ENCODE assay signal across 1 cellular context in the genomic region with DNA sequence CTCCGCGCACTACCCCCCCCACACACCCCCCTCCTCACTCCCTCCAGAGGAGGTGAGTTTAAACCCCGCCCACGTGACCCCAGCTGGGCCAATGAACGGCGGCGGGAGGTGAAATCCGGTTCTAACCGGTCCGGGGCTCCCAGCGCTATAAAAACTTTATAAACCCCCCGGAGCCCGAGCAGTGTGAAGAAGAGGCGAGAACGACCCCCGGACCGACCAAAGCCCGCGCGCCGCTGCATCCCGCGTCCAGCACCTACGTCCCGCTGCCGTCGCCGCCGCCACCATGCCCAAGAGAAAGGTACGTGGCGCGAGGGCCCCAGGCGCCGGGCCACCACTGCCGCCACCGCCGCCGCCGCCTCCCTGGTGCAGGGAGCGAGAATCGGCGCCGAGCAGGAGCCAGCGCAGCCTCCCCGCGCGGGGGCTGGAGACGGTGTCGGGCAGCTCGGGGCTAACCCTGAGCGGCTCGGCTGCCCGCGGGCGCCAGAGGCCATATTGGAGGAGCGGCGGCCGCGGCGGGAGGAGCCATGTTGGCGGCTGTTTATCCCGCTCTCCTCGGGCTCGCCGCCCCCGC.
A peak's percentile ranks its signal among the peaks of the same experiment; 100 is the strongest.
TF ChIP-seq lines count a peak whose summit lies in the region.

A gene (plus strand): TSS at position 111 of the 571 bp plus-strand sequence. CDS start 173 bp downstream, at position 284.

TF ChIP-seq in K562, 482 proteins besides CTCF, POLR2A, EP300 and RAD21 (continued from another document and continues in another):
- TF ChIP-seq, protein P1, sequence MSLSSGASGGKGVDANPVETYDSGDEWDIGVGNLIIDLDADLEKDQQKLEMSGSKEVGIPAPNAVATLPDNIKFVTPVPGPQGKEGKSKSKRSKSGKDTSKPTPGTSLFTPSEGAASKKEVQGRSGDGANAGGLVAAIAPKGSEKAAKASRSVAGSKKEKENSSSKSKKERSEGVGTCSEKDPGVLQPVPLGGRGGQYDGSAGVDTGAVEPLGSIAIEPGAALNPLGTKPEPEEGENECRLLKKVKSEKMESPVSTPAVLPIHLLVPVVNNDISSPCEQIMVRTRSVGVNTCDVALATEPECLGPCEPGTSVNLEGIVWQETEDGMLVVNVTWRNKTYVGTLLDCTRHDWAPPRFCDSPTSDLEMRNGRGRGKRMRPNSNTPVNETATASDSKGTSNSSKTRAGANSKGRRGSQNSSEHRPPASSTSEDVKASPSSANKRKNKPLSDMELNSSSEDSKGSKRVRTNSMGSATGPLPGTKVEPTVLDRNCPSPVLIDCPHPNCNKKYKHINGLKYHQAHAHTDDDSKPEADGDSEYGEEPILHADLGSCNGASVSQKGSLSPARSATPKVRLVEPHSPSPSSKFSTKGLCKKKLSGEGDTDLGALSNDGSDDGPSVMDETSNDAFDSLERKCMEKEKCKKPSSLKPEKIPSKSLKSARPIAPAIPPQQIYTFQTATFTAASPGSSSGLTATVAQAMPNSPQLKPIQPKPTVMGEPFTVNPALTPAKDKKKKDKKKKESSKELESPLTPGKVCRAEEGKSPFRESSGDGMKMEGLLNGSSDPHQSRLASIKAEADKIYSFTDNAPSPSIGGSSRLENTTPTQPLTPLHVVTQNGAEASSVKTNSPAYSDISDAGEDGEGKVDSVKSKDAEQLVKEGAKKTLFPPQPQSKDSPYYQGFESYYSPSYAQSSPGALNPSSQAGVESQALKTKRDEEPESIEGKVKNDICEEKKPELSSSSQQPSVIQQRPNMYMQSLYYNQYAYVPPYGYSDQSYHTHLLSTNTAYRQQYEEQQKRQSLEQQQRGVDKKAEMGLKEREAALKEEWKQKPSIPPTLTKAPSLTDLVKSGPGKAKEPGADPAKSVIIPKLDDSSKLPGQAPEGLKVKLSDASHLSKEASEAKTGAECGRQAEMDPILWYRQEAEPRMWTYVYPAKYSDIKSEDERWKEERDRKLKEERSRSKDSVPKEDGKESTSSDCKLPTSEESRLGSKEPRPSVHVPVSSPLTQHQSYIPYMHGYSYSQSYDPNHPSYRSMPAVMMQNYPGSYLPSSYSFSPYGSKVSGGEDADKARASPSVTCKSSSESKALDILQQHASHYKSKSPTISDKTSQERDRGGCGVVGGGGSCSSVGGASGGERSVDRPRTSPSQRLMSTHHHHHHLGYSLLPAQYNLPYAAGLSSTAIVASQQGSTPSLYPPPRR (CRISPR knock-in tag; IDR thresholded peaks at IDR 0.05; ENCODE audit: borderline replicate concordance): no peak
- TF ChIP-seq TOE1 (IDR thresholded peaks at IDR 0.05; ENCODE audit: borderline replicate concordance) (peak; percentile 86; the same call in 1 of the 2 replicates), TOE1 (CRISPR knock-in tag; IDR thresholded peaks at IDR 0.05; ENCODE audit: borderline replicate concordance, low read depth) (no peak), KLF10 (CRISPR knock-in tag; IDR thresholded peaks at IDR 0.05) (no peak), HMG20A (CRISPR knock-in tag; conservative IDR thresholded peaks at IDR 0.05) (no peak), SMAD1 (IDR thresholded peaks at IDR 0.05; ENCODE audit: low read depth, low read length, partially characterized antibody) (peak; percentile 79), SMARCB1 (IDR thresholded peaks at IDR 0.05; ENCODE audit: insufficient read length, low read depth) (no peak), NUFIP1 (IDR thresholded peaks at IDR 0.05; ENCODE audit: partially characterized antibody) (no peak), HMG20B (CRISPR knock-in tag; IDR thresholded peaks at IDR 0.05) (0 out of 2 replicates have a peak, but pooled peaks have one; percentile 48), SP1 (CRISPR knock-in tag; IDR thresholded peaks at IDR 0.05) (no peak), SRSF3 (IDR thresholded peaks at IDR 0.05; ENCODE audit: insufficient read depth, low read length) (peak; percentile 100), RAD51 (IDR thresholded peaks at IDR 0.05; ENCODE audit: borderline replicate concordance, low read depth) (peak; percentile 93), FOXP1 (CRISPR knock-in tag; IDR thresholded peaks at IDR 0.05) (peak; percentile 89; the same call in 1 of the 2 replicates), ZNF589 (CRISPR knock-in tag; IDR thresholded peaks at IDR 0.05; ENCODE audit: low read depth) (no peak), RBM39 (optimal IDR thresholded peaks at IDR 0.05; ENCODE audit: low read depth, low read length) (no peak), TAF7 (tag; IDR thresholded peaks at IDR 0.05) (peak; percentile 52; the same call in 1 of the 2 replicates), YY1 (IDR thresholded peaks at IDR 0.05; ENCODE audit: borderline replicate concordance in 1 of 3, control insufficient read depth in 1 of 3, extremely low read depth in 1 of 3, insufficient read depth in 3 of 3, insufficient read length in 1 of 3, insufficient replicate concordance in 2 of 3, low read depth in 1 of 3, low read length in 2 of 3) (peak; percentile 78 to 94 (median 94)), MAFG (tag; conservative IDR thresholded peaks at IDR 0.05) (no peak), TAF9B (IDR thresholded peaks at IDR 0.05; ENCODE audit: partially characterized antibody) (no peak), SIX5 (IDR thresholded peaks at IDR 0.05; ENCODE audit: borderline replicate concordance in 1 of 2, insufficient read depth in 1 of 2, low read depth in 1 of 2, low read length in 2 of 2) (no peak), NFIC (IDR thresholded peaks at IDR 0.05) (peak; percentile 19; the same call in 1 of the 2 replicates), ASH1L (IDR thresholded peaks at IDR 0.05; ENCODE audit: borderline replicate concordance, low read depth, partially characterized antibody) (no peak), ZNF217 (CRISPR knock-in tag; IDR thresholded peaks at IDR 0.05) (no peak), BRD4 (IDR thresholded peaks at IDR 0.05) (peak; percentile 99), MCM3 (IDR thresholded peaks at IDR 0.05) (no peak), PCBP2 (IDR thresholded peaks at IDR 0.05; ENCODE audit: low read depth, low read length, poor library complexity, severe bottlenecking) (no peak), ZFP1 (CRISPR knock-in tag; IDR thresholded peaks at IDR 0.05) (0 out of 2 replicates have a peak, but pooled peaks have one; percentile 35), GABPB1 (CRISPR knock-in tag; IDR thresholded peaks at IDR 0.05) (no peak), ZNF717 (CRISPR knock-in tag; IDR thresholded peaks at IDR 0.05) (0 out of 2 replicates have a peak, but pooled peaks have one; percentile 67), SNRNP70 (optimal IDR thresholded peaks at IDR 0.05; ENCODE audit: low read depth, low read length) (no peak), CBX2 (IDR thresholded peaks at IDR 0.05; ENCODE audit: insufficient read depth, low read length, poor library complexity, severe bottlenecking) (no peak)
- TF ChIP-seq, protein P2, sequence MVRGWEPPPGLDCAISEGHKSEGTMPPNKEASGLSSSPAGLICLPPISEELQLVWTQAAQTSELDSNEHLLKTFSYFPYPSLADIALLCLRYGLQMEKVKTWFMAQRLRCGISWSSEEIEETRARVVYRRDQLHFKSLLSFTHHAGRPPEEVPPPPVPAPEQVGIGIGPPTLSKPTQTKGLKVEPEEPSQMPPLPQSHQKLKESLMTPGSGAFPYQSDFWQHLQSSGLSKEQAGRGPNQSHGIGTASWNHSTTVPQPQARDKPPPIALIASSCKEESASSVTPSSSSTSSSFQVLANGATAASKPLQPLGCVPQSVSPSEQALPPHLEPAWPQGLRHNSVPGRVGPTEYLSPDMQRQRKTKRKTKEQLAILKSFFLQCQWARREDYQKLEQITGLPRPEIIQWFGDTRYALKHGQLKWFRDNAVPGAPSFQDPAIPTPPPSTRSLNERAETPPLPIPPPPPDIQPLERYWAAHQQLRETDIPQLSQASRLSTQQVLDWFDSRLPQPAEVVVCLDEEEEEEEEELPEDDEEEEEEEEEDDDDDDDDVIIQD (CRISPR knock-in tag; IDR thresholded peaks at IDR 0.05): peak; percentile 56; the same call in 1 of the 2 replicates
- TF ChIP-seq, protein P3, sequence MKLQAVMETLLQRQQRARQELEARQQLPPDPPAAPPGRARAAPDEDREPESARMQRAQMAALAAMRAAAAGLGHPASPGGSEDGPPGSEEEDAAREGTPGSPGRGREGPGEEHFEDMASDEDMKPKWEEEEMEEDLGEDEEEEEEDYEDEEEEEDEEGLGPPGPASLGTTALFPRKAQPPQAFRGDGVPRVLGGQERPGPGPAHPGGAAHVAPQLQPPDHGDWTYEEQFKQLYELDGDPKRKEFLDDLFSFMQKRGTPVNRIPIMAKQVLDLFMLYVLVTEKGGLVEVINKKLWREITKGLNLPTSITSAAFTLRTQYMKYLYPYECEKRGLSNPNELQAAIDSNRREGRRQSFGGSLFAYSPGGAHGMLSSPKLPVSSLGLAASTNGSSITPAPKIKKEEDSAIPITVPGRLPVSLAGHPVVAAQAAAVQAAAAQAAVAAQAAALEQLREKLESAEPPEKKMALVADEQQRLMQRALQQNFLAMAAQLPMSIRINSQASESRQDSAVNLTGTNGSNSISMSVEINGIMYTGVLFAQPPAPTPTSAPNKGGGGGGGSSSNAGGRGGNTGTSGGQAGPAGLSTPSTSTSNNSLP (IDR thresholded peaks at IDR 0.05; ENCODE audit: borderline replicate concordance, low read depth, low read length): 0 out of 2 replicates have a peak, but pooled peaks have one; percentile 6
- TF ChIP-seq, protein P4, sequence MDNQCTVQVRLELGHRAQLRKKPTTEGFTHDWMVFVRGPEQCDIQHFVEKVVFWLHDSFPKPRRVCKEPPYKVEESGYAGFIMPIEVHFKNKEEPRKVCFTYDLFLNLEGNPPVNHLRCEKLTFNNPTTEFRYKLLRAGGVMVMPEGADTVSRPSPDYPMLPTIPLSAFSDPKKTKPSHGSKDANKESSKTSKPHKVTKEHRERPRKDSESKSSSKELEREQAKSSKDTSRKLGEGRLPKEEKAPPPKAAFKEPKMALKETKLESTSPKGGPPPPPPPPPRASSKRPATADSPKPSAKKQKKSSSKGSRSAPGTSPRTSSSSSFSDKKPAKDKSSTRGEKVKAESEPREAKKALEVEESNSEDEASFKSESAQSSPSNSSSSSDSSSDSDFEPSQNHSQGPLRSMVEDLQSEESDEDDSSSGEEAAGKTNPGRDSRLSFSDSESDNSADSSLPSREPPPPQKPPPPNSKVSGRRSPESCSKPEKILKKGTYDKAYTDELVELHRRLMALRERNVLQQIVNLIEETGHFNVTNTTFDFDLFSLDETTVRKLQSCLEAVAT (IDR thresholded peaks at IDR 0.05): no peak
- TF ChIP-seq, protein P5, sequence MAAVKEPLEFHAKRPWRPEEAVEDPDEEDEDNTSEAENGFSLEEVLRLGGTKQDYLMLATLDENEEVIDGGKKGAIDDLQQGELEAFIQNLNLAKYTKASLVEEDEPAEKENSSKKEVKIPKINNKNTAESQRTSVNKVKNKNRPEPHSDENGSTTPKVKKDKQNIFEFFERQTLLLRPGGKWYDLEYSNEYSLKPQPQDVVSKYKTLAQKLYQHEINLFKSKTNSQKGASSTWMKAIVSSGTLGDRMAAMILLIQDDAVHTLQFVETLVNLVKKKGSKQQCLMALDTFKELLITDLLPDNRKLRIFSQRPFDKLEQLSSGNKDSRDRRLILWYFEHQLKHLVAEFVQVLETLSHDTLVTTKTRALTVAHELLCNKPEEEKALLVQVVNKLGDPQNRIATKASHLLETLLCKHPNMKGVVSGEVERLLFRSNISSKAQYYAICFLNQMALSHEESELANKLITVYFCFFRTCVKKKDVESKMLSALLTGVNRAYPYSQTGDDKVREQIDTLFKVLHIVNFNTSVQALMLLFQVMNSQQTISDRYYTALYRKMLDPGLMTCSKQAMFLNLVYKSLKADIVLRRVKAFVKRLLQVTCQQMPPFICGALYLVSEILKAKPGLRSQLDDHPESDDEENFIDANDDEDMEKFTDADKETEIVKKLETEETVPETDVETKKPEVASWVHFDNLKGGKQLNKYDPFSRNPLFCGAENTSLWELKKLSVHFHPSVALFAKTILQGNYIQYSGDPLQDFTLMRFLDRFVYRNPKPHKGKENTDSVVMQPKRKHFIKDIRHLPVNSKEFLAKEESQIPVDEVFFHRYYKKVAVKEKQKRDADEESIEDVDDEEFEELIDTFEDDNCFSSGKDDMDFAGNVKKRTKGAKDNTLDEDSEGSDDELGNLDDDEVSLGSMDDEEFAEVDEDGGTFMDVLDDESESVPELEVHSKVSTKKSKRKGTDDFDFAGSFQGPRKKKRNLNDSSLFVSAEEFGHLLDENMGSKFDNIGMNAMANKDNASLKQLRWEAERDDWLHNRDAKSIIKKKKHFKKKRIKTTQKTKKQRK (IDR thresholded peaks at IDR 0.05; ENCODE audit: borderline replicate concordance, low read depth, low read length): no peak
- TF ChIP-seq, protein P6, sequence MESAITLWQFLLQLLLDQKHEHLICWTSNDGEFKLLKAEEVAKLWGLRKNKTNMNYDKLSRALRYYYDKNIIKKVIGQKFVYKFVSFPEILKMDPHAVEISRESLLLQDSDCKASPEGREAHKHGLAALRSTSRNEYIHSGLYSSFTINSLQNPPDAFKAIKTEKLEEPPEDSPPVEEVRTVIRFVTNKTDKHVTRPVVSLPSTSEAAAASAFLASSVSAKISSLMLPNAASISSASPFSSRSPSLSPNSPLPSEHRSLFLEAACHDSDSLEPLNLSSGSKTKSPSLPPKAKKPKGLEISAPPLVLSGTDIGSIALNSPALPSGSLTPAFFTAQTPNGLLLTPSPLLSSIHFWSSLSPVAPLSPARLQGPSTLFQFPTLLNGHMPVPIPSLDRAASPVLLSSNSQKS (CRISPR knock-in tag; IDR thresholded peaks at IDR 0.05): 0 out of 2 replicates have a peak, but pooled peaks have one; percentile 39
- TF ChIP-seq, protein P7, sequence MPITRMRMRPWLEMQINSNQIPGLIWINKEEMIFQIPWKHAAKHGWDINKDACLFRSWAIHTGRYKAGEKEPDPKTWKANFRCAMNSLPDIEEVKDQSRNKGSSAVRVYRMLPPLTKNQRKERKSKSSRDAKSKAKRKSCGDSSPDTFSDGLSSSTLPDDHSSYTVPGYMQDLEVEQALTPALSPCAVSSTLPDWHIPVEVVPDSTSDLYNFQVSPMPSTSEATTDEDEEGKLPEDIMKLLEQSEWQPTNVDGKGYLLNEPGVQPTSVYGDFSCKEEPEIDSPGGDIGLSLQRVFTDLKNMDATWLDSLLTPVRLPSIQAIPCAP (CRISPR knock-in tag; IDR thresholded peaks at IDR 0.05; ENCODE audit: borderline replicate concordance): no peak
- TF ChIP-seq, protein P8, sequence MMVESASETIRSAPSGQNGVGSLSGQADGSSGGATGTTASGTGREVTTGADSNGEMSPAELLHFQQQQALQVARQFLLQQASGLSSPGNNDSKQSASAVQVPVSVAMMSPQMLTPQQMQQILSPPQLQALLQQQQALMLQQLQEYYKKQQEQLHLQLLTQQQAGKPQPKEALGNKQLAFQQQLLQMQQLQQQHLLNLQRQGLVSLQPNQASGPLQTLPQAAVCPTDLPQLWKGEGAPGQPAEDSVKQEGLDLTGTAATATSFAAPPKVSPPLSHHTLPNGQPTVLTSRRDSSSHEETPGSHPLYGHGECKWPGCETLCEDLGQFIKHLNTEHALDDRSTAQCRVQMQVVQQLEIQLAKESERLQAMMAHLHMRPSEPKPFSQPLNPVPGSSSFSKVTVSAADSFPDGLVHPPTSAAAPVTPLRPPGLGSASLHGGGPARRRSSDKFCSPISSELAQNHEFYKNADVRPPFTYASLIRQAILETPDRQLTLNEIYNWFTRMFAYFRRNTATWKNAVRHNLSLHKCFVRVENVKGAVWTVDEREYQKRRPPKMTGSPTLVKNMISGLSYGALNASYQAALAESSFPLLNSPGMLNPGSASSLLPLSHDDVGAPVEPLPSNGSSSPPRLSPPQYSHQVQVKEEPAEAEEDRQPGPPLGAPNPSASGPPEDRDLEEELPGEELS (CRISPR knock-in tag; IDR thresholded peaks at IDR 0.05; ENCODE audit: borderline replicate concordance): no peak; the same call in 1 of the 2 replicates
